13 cellular contexts compared by ENCODE assay signal in the genomic region with DNA sequence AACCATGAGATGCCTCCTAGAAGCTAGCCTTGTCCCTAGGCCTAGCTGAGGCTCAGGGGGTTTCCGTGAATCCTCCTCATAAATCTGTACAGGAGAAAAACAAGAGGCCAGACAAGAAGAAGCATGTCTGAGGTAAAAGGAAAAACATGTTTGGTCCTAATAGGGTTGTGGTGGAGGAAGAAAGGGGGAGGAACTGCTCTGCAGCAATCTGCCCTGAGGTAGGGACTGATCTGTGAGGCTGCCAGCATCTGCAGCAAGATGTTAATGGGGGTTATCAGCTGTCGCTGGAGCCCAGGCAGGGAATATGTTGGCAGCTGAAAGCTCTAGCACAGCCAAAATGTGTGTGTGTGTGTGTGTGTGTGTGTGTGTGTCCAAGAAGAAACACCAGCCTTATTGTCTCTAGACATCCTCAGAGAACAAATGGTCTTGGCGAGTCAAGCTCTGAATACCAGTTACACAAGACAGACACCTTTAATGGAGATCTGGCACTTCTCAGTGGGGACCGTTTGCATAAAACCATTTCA.
A peak's percentile ranks its signal among the peaks of the same experiment; 100 is the strongest.
DNase-seq lines count a peak whose midpoint lies in the region; TF ChIP-seq lines count a peak whose summit lies in the region.
"Had no signal": no experiment of that assay in that cellular context is flagged by ENCODE, and none has a peak within 500 bp of the region (broad histone marks: within the 10 kb centered on the region; RNA-seq: fewer than 3 reads in every experiment).

No MANE protein-coding gene starts in this region.

- WGBS in esophagus squamous epithelium, 2 donors: 23 to 34% methylated on average over 4 of the region's 4 CpGs
- 62 to 74% methylated on average over 4 of the region's 4 CpGs for WGBS in thyroid gland, 2 donors

- peak; percentile 14 for DNase-seq in NCI-H1092 treated with DMSO at 0.1 percent for 48 hours (lab: John Stamatoyannopoulos, UW)
- DNase-seq in NCI-H1092 (lab: John Stamatoyannopoulos, UW): no peak
- DNase-seq in cardiac fibroblast (ENCODE audit: low read depth in 2 of 2): peak; percentile 29 to 70
- peak; percentile 55 for DNase-seq in medulla oblongata (ENCODE audit: extremely low spot score)
- no peak for DNase-seq in GOT3 (lab: John Stamatoyannopoulos, UW)
- no peak for DNase-seq in stimulated activated CD4-positive, alpha-beta T cell treated with anti-CD3 and anti-CD28 coated beads, Interleukin-15, amount 100 ng/mL, for 24 hours
- DNase-seq in esophagus squamous epithelium (lab: John Stamatoyannopoulos, UW): no peak
- no peak for DNase-seq in thyroid gland
- DNase-seq: activated CD4-positive, CD25-positive, alpha-beta regulatory T cell; activated T-cell treated with anti-CD3 and anti-CD28 coated beads, Interleukin-2, amount 50 U/mL, for 24 hours; DND-41 had no signal

- H3K36me3 ChIP-seq in esophagus squamous epithelium: no peaks in the 10 kb centered on the region
- H3K36me3 ChIP-seq in thyroid gland: no peaks in the 10 kb centered on the region
- H3K36me3 ChIP-seq: SJSA1 had no signal

- H3K9me3 ChIP-seq in esophagus squamous epithelium (no peaks in the 10 kb centered on the region), thyroid gland (no peaks in the 10 kb centered on the region)
- H3K9me3 ChIP-seq: A549, SJSA1 had no signal

- H3K27me3 ChIP-seq in esophagus squamous epithelium: no peaks in the 10 kb centered on the region
- H3K27me3 ChIP-seq in thyroid gland: no peaks in the 10 kb centered on the region
- H3K27me3 ChIP-seq: SJSA1 had no signal

- intact Hi-C loops in esophagus squamous epithelium (cut with DNase I) (no loop called here), thyroid gland (cut with DNase I) (no loop called here)

- H3K27ac ChIP-seq in esophagus squamous epithelium (no peak overlapping the region), thyroid gland (no peak overlapping the region)
- H3K27ac ChIP-seq: A549, SJSA1 had no signal

- H3K4me1 ChIP-seq in esophagus squamous epithelium (peaks cover 0 to 25% (median 0%) of the 10 kb centered on the region in 3 donors), thyroid gland (no peaks in the 10 kb centered on the region)

- H3K4me3 ChIP-seq in cardiac fibroblast (replicated peaks in 1 of 2; ENCODE audit: low read depth in 2 of 2, low read length in 2 of 2): no peak overlapping the region
- H3K4me3 ChIP-seq in esophagus squamous epithelium: no peak overlapping the region
- no peak overlapping the region for H3K4me3 ChIP-seq in thyroid gland (replicated peaks in 1 of 3)
- H3K4me3 ChIP-seq: A549, SJSA1 had no signal

- no peak for TF ChIP-seq CTCF in cardiac fibroblast (IDR thresholded peaks at IDR 0.05; ENCODE audit: low read depth, low read length)
- no peak for TF ChIP-seq CTCF in esophagus squamous epithelium (IDR thresholded peaks at IDR 0.05)
- no peak for TF ChIP-seq CTCF in thyroid gland (IDR thresholded peaks at IDR 0.05)

- TF ChIP-seq POLR2A in esophagus squamous epithelium (IDR thresholded peaks at IDR 0.05) (no peak), thyroid gland (IDR thresholded peaks at IDR 0.05) (no peak)

Comparison
In these comparisons a context has a peak if more than half of its experiments do, and no peak if none do; other contexts are left out.
1. DNase-seq: peak in NCI-H1092 treated with DMSO at 0.1 percent for 48 hours (single experiment), cardiac fibroblast (2 of 2) and medulla oblongata (single experiment); none in NCI-H1092 (single experiment), GOT3 (single experiment), stimulated activated CD4-positive, alpha-beta T cell treated with anti-CD3 and anti-CD28 coated beads, Interleukin-15, amount 100 ng/mL, for 24 hours (single experiment), esophagus squamous epithelium (single experiment) and thyroid gland (0 of 2).